ENCODE assay signal across 9 cellular contexts in genomic region chr11:128691802-128692749, GRCh38. TPM values are rescaled to one million over a fixed set of nuclear protein-coding genes. Genes with fewer than 3 reads are reported as not detected.
DNase-seq lines count a peak whose midpoint lies in the region; FAIRE-seq and TF ChIP-seq lines count a peak whose summit lies in the region.
"Had no signal": no experiment of that assay in that cellular context is flagged by ENCODE, and none has a peak within 500 bp of the region (broad histone marks: within the 10 kb centered on the region; RNA-seq: fewer than 3 reads in every experiment).

No MANE protein-coding gene starts in this region.

- no peaks in the 10 kb centered on the region for H3K9me2 ChIP-seq in GM23248 (ENCODE audit: insufficient read depth)

- H2BK120ac ChIP-seq in mesenchymal stem cell (ENCODE audit: low read depth, low read length): peak overlapping the region; percentile 9

- H3K79me2 ChIP-seq in ACC112 (ENCODE audit: control insufficient read depth, insufficient read depth, low read length, unreplicated experiment): peaks cover 35% of the 10 kb centered on the region
- peaks cover 41% of the 10 kb centered on the region for H3K79me2 ChIP-seq in GM23248 (ENCODE audit: insufficient read depth)

- no peak overlapping the region for H2AK5ac ChIP-seq in mesenchymal stem cell (ENCODE audit: low read length, severe bottlenecking)

- H3K27ac ChIP-seq in ACC112 (ENCODE audit: low read depth, low read length) (peak overlapping the region; percentile 80), GM23248 (peak overlapping the region; percentile 92), mesenchymal stem cell (ENCODE audit: low read length, poor library complexity, severe bottlenecking) (no peak overlapping the region)

- no peak overlapping the region for H3K18ac ChIP-seq in mesenchymal stem cell (ENCODE audit: low read depth in 1 of 2, low read length in 2 of 2)

- no peak overlapping the region for H3K4ac ChIP-seq in mesenchymal stem cell (ENCODE audit: low read depth in 1 of 2, low read length in 2 of 2)

- no peaks in the 10 kb centered on the region for H3K79me1 ChIP-seq in mesenchymal stem cell (replicated peaks; ENCODE audit: low read length, poor library complexity, severe bottlenecking)

- H3K4me2 ChIP-seq in GM23248 (ENCODE audit: unreplicated experiment) (peak overlapping the region; percentile 81), mesenchymal stem cell (ENCODE audit: low read length, poor library complexity, severe bottlenecking) (peak overlapping the region; percentile 94)

- H4K91ac ChIP-seq in mesenchymal stem cell (ENCODE audit: low read length): no peak overlapping the region

- H2BK5ac ChIP-seq in mesenchymal stem cell (ENCODE audit: low read depth, low read length, poor library complexity, severe bottlenecking): no peak overlapping the region

- in situ Hi-C loops in GM23248 (cut with MboI): no loop called here

- H3K9me3 ChIP-seq in GM23248 (ENCODE audit: low read depth) (no peaks in the 10 kb centered on the region), mesenchymal stem cell (ENCODE audit: control insufficient read depth, low read length) (no peaks in the 10 kb centered on the region)

- H3K4me3 ChIP-seq in ACC112 (ENCODE audit: low read depth, low read length) (peak overlapping the region; percentile 87), GM23248 (peak overlapping the region; percentile 100), bronchial epithelial cell (ENCODE audit: low read depth, low read length) (peak overlapping the region; percentile 68), mesenchymal stem cell (ENCODE audit: insufficient read depth in 1 of 2, low read depth in 1 of 2, low read length in 2 of 2) (peak overlapping the region in 1 of 2 experiments; percentile 84)

- peak overlapping the region; percentile 98 for H3K9ac ChIP-seq in GM23248
- peak overlapping the region; percentile 84 for H3K9ac ChIP-seq in mesenchymal stem cell (ENCODE audit: low read length)

- no peak overlapping the region for H4K8ac ChIP-seq in mesenchymal stem cell (ENCODE audit: low read length)

- H3K36me3 ChIP-seq in ACC112 (ENCODE audit: insufficient read depth, low read length) (no peaks in the 10 kb centered on the region), GM23248 (ENCODE audit: low read depth) (no peaks in the 10 kb centered on the region), bronchial epithelial cell (ENCODE audit: control insufficient read depth, insufficient read depth, low read length) (no peaks in the 10 kb centered on the region), mesenchymal stem cell (ENCODE audit: control insufficient read depth in 1 of 2, insufficient read depth in 2 of 2, low read depth in 1 of 2, low read length in 2 of 2) (no peaks in the 10 kb centered on the region)

- H3K4me1 ChIP-seq in ACC112 (ENCODE audit: control insufficient read depth, insufficient read depth, low read length, unreplicated experiment) (peaks cover 19% of the 10 kb centered on the region), GM23248 (ENCODE audit: insufficient read depth) (peaks cover 27% of the 10 kb centered on the region), mesenchymal stem cell (ENCODE audit: control insufficient read depth, insufficient read depth, low read depth, low read length) (peaks cover 23% of the 10 kb centered on the region)

- peak overlapping the region; percentile 14 to 21 for H2BK12ac ChIP-seq in mesenchymal stem cell (ENCODE audit: low read length in 2 of 2)

- H2AFZ ChIP-seq in ACC112 (ENCODE audit: low read length, unreplicated experiment) (peak overlapping the region; percentile 70), GM23248 (peak overlapping the region; percentile 70), mesenchymal stem cell (ENCODE audit: low read depth, low read length) (no peak overlapping the region)

- no peak for FAIRE-seq in bronchial epithelial cell (lab: Jason Lieb, UNC)
- FAIRE-seq: GM18507 had no signal

- no peak overlapping the region for H3K14ac ChIP-seq in mesenchymal stem cell (ENCODE audit: low read length in 2 of 2)

- no peaks in the 10 kb centered on the region for H3F3A ChIP-seq in GM23248 (ENCODE audit: insufficient read depth)

- WGBS in GM23248 (ENCODE audit: low coverage in 1 of 2, low lambda C conversion rate in 2 of 2, missing lambda C conversion rate in 2 of 2), 2 experiments: 26 to 30% methylated on average over 25 to 28 of the region's 28 CpGs
- WGBS in mesenchymal stem cell: 19% methylated on average over 18 of the region's 28 CpGs

- H3K27me3 ChIP-seq in ACC112 (ENCODE audit: insufficient read depth, low read length) (peaks cover 36% of the 10 kb centered on the region), GM23248 (replicated peaks; ENCODE audit: insufficient read depth) (peaks cover 1% of the 10 kb centered on the region; the same call in 1 of the 2 replicates), bronchial epithelial cell (ENCODE audit: control insufficient read depth, insufficient read depth, low read length) (peaks cover 13% of the 10 kb centered on the region), mesenchymal stem cell (ENCODE audit: control insufficient read depth in 1 of 2, insufficient read depth in 1 of 2, low read length in 2 of 2) (peaks cover 48 to 63% of the 10 kb centered on the region in 2 experiments)

- H4K20me1 ChIP-seq in GM23248 (ENCODE audit: insufficient read depth): no peaks in the 10 kb centered on the region

- TF ChIP-seq CTCF in bronchial epithelial cell (IDR thresholded peaks at IDR 0.05; ENCODE audit: insufficient read depth, low read length, severe bottlenecking): peak; percentile 33

- H3K23ac ChIP-seq in mesenchymal stem cell (ENCODE audit: low read length in 2 of 2): no peak overlapping the region

- DNase-seq in GM23248 (peak; percentile 32), bronchial epithelial cell (ENCODE audit: low read depth) (no peak), mesenchymal stem cell (peak; percentile 30), NK-92 (lab: John Stamatoyannopoulos, UW; ENCODE audit: unreplicated experiment) (no peak), HPDE6-E6E7 (ENCODE audit: extremely low spot score) (no peak), anterior cingulate cortex (lab: John Stamatoyannopoulos, UW) (no peak)
- no peak for DNase-seq in NK-92 treated with Interleukin-12 subunit alpha and Interleukin-12 subunit beta, amount 100 ng/mL, for 24 hours (lab: John Stamatoyannopoulos, UW)

- peak overlapping the region; percentile 6 for H2BK15ac ChIP-seq in mesenchymal stem cell (ENCODE audit: low read depth, poor library complexity, severe bottlenecking)

RNA-seq across cellular contexts. Expression of gene FLI1, which starts 1.8 kb away (rescaled TPM):
- total RNA-seq in GM23248 (2014; rRNA removed; shearing (Covaris generic)): 12.1 and 22.3 TPM in 2 replicates
- polyA plus RNA-seq in GM23248 (2016; fragmentation: Nextera tagmentation; extraction: Ambion mirVana): 15.5 and 16.8 TPM in 2 replicates
- total RNA-seq in bronchial epithelial cell: 2.7 and 3.9 TPM in 2 replicates
- polyA plus RNA-seq in mesenchymal stem cell (2013, experiment 1 of 2): 12.2 TPM
- polyA plus RNA-seq in mesenchymal stem cell (2013, experiment 2 of 2): 12.6 TPM

Comparison
In these comparisons a context has a peak if more than half of its experiments do, and no peak if none do; other contexts are left out.
1. DNase-seq: peak in GM23248 (single experiment) and mesenchymal stem cell (single experiment); none in bronchial epithelial cell (single experiment), NK-92 (single experiment), HPDE6-E6E7 (single experiment), anterior cingulate cortex (0 of 58) and NK-92 treated with Interleukin-12 subunit alpha and Interleukin-12 subunit beta, amount 100 ng/mL, for 24 hours (single experiment).